9 cellular contexts compared by ENCODE assay signal in genomic region chr10:72079356-72079755, GRCh38.
DNase-seq lines count a peak whose midpoint lies in the region; ATAC-seq and TF ChIP-seq lines count a peak whose summit lies in the region.
"Had no signal": no experiment of that assay in that cellular context is flagged by ENCODE, and none has a peak within 500 bp of the region (broad histone marks: within the 10 kb centered on the region; RNA-seq: fewer than 3 reads in every experiment).

No MANE protein-coding gene starts in this region.

- ATAC-seq in stimulated activated naive CD8-positive, alpha-beta T cell treated with anti-CD3 and anti-CD28 coated beads, Interleukin-15, Interleukin-2, amounts not matched to agents 100 U/mL and 50 U/mL, for 24 hours, result peak; percentile 40
- ATAC-seq in GM21717 (IDR thresholded peaks at IDR 0.05; ENCODE audit: unreplicated experiment) (no peak), GM19324 (IDR thresholded peaks at IDR 0.05; ENCODE audit: low FRiP score, unreplicated experiment) (no peak), GM18505 (IDR thresholded peaks at IDR 0.05; ENCODE audit: unreplicated experiment) (no peak)
- ATAC-seq: HepG2 had no signal

- TF ChIP-seq POLR2A in GM18505 (IDR thresholded peaks at IDR 0.05; ENCODE audit: borderline replicate concordance, extremely low read depth, insufficient read depth, insufficient read length), result no peak

- DNase-seq in NK-92 (lab: John Stamatoyannopoulos, UW; ENCODE audit: unreplicated experiment), result peak; percentile 15
- DNase-seq in NK-92 treated with Interleukin-12 subunit alpha and Interleukin-12 subunit beta, amount 100 ng/mL, for 24 hours (lab: John Stamatoyannopoulos, UW), result no peak
- DNase-seq in activated CD8-positive, alpha-beta memory T cell treated with anti-CD3 and anti-CD28 coated beads, Interleukin-2, amount 50 U/mL, for 1 hour (ENCODE audit: extremely low read depth), result peak; percentile 90
- DNase-seq in hippocampal formation (lab: John Stamatoyannopoulos, UW), result peak; percentile 38 to 43
- DNase-seq in stimulated activated naive CD8-positive, alpha-beta T cell treated with anti-CD3 and anti-CD28 coated beads, Interleukin-15, Interleukin-2, amounts not matched to agents 100 U/mL and 50 U/mL, for 24 hours, result peak; percentile 79
